ENCODE assay signal across 24 cellular contexts in the genomic region with DNA sequence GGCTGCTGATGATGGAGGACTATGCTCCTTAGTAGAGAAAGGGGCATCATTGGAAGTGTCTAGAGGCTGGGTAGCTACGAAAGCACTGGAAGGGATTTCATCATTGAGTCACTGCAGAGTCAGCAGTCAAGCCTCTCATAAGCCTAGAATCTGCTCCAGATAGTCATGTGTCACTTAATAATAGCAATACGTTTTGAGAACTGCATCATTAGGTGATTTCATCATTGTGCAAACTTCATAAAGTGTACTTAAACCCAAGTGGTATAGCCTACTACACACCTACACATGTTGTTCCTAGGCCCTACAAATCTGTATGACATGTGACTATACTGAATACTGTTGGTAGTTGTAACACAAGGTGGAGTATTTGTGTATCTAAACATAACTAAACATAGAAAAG.
A peak's percentile ranks its signal among the peaks of the same experiment; 100 is the strongest.
DNase-seq lines count a peak whose midpoint lies in the region; ATAC-seq and TF ChIP-seq lines count a peak whose summit lies in the region.
"Had no signal": no experiment of that assay in that cellular context is flagged by ENCODE, and none has a peak within 500 bp of the region (broad histone marks: within the 10 kb centered on the region; RNA-seq: fewer than 3 reads in every experiment).

No MANE protein-coding gene starts in this region.

- no peaks in the 10 kb centered on the region for H3K27me3 ChIP-seq in GM23248 (replicated peaks; ENCODE audit: insufficient read depth)
- H3K27me3 ChIP-seq in thyroid gland, result no peaks in the 10 kb centered on the region
- H3K27me3 ChIP-seq: BLaER1 treated with 17β-estradiol and CSF1 and Interleukin-3, amounts not matched to agents 10 nM and 100 nM; gastroesophageal sphincter; ovary; SJSA1; spleen; upper lobe of left lung had no signal

- no peaks in the 10 kb centered on the region for H3K36me3 ChIP-seq in GM23248 (ENCODE audit: low read depth)
- H3K36me3 ChIP-seq in thyroid gland, result peaks cover 9 to 17% of the 10 kb centered on the region in 2 donors
- H3K36me3 ChIP-seq: ovary had no signal

- no peak overlapping the region for H3K4me2 ChIP-seq in GM23248 (ENCODE audit: unreplicated experiment)

- no peaks in the 10 kb centered on the region for H3K9me2 ChIP-seq in GM23248 (ENCODE audit: insufficient read depth)

- intact Hi-C loops in thyroid gland (cut with DNase I), result no loop called here

- H3K79me2 ChIP-seq in GM23248 (ENCODE audit: insufficient read depth), result no peaks in the 10 kb centered on the region

- H3K9me3 ChIP-seq in GM23248 (ENCODE audit: low read depth) (no peaks in the 10 kb centered on the region), thyroid gland (no peaks in the 10 kb centered on the region)
- H3K9me3 ChIP-seq: BLaER1 treated with 17β-estradiol and CSF1 and Interleukin-3, amounts not matched to agents 10 nM and 100 nM; gastroesophageal sphincter; ovary; SJSA1; spleen; upper lobe of left lung had no signal

- H4K20me1 ChIP-seq in GM23248 (ENCODE audit: insufficient read depth), result no peaks in the 10 kb centered on the region
- H4K20me1 ChIP-seq: BLaER1 treated with 17β-estradiol and CSF1 and Interleukin-3, amounts not matched to agents 10 nM and 100 nM had no signal

- no peak for ATAC-seq in HG02759 (IDR thresholded peaks at IDR 0.05; ENCODE audit: unreplicated experiment)
- no peak for ATAC-seq in HG03342 (IDR thresholded peaks at IDR 0.05; ENCODE audit: unreplicated experiment)
- ATAC-seq: activated naive CD8-positive, alpha-beta T cell treated with anti-CD3 and anti-CD28 coated beads, Interleukin-2, amount 50 U/mL, for 24 hours; gastroesophageal sphincter; HepG2; naive thymus-derived CD8-positive, alpha-beta T cell; WTC11 had no signal

- WGBS in GM23248 (ENCODE audit: low coverage in 1 of 2, low lambda C conversion rate in 2 of 2, missing lambda C conversion rate in 2 of 2), 2 experiments, result 29 to 31% methylated on average over 2 of the region's 2 CpGs
- WGBS in thyroid gland, 2 donors, result 93 to 94% methylated on average over 2 of the region's 2 CpGs

- in situ Hi-C loops in GM23248 (cut with MboI), result no loop called here

- DNase-seq in GM23248, result peak; percentile 45
- DNase-seq in RKO (ENCODE audit: low spot score), result peak; percentile 56
- peak; percentile 32 to 69 for DNase-seq in foreskin fibroblast
- DNase-seq in renal cortical epithelial cell (ENCODE audit: low read depth), result peak; percentile 33
- DNase-seq in effector CD4-positive, alpha-beta T cell, result no peak
- DNase-seq in thyroid gland, result no peak
- DNase-seq: activated CD4-positive, alpha-beta T cell treated with anti-CD3 and anti-CD28 coated beads, Interleukin-2, amount 50 U/mL, for 1 hour; activated naive CD8-positive, alpha-beta T cell treated with anti-CD3 and anti-CD28 coated beads, Interleukin-2, amount 50 U/mL, for 24 hours; activated T-cell treated with anti-CD3 and anti-CD28 coated beads, Interleukin-2, amount 50 U/mL, for 48 hours; naive thymus-derived CD8-positive, alpha-beta T cell; NCI-H187; NCI-H69; ovary; retina; spleen had no signal

- H3K4me1 ChIP-seq in GM23248 (ENCODE audit: insufficient read depth) (peaks cover 12% of the 10 kb centered on the region), thyroid gland (no peaks in the 10 kb centered on the region)

- H2AFZ ChIP-seq in GM23248, result no peak overlapping the region

- no peak for TF ChIP-seq POLR2A in thyroid gland (IDR thresholded peaks at IDR 0.05)

- H3K27ac ChIP-seq in GM23248 (no peak overlapping the region), thyroid gland (no peak overlapping the region)
- H3K27ac ChIP-seq: gastroesophageal sphincter, HL-60, ovary, SJSA1, spleen, upper lobe of left lung had no signal

- no peak for TF ChIP-seq CTCF in foreskin fibroblast (IDR thresholded peaks at IDR 0.05; ENCODE audit: low read depth, low read length)
- no peak for TF ChIP-seq CTCF in thyroid gland (IDR thresholded peaks at IDR 0.05)

- H3K4me3 ChIP-seq in GM23248 (no peak overlapping the region), foreskin fibroblast (ENCODE audit: low read depth in 1 of 2, low read length in 2 of 2) (no peak overlapping the region), thyroid gland (replicated peaks in 1 of 3) (no peak overlapping the region)
- H3K4me3 ChIP-seq: BLaER1 treated with 17β-estradiol and CSF1 and Interleukin-3, amounts not matched to agents 10 nM and 100 nM; gastroesophageal sphincter; ovary; SJSA1; spleen; upper lobe of left lung had no signal

- H3F3A ChIP-seq in GM23248 (ENCODE audit: insufficient read depth), result peaks cover 2% of the 10 kb centered on the region

- H3K9ac ChIP-seq in GM23248, result no peak overlapping the region
- H3K9ac ChIP-seq: BLaER1 treated with 17β-estradiol and CSF1 and Interleukin-3, amounts not matched to agents 10 nM and 100 nM had no signal

Comparison
In these comparisons a context has a peak if more than half of its experiments do, and no peak if none do; other contexts are left out.
1. DNase-seq: peak in GM23248 (single experiment), RKO (single experiment), foreskin fibroblast (2 of 2) and renal cortical epithelial cell (single experiment); none in effector CD4-positive, alpha-beta T cell (single experiment) and thyroid gland (0 of 2).